ENCODE assay signal across 8 cellular contexts in genomic region chr3:99920530-99921376, GRCh38.
DNase-seq lines count a peak whose midpoint lies in the region; ATAC-seq, FAIRE-seq and TF ChIP-seq lines count a peak whose summit lies in the region.

No MANE protein-coding gene starts in this region.

- TF ChIP-seq POLR2A in GM12878 (IDR thresholded peaks at IDR 0.05; ENCODE audit: low read depth, low read length) (no peak), upper lobe of left lung (IDR thresholded peaks at IDR 0.05) (no peak)

- H3K27me3 ChIP-seq in BLaER1 treated with 17β-estradiol and CSF1 and Interleukin-3, amounts not matched to agents 10 nM and 100 nM = no peaks in the 10 kb centered on the region
- H3K27me3 ChIP-seq in GM12878 (replicated peaks in 1 of 2; ENCODE audit: control insufficient read depth in 2 of 2, insufficient read depth in 2 of 2, low read length in 1 of 2) = no peaks in the 10 kb centered on the region
- no peaks in the 10 kb centered on the region for H3K27me3 ChIP-seq in upper lobe of left lung

- peak overlapping the region; percentile 59; the same call in 1 of the 2 replicates for H2AFZ ChIP-seq in GM12878 (ENCODE audit: control insufficient read depth, low read depth, low read length)

- H3K4me1 ChIP-seq in BLaER1 treated with 17β-estradiol and CSF1 and Interleukin-3, amounts not matched to agents 10 nM and 100 nM = peaks cover 7 to 11% (median 8%) of the 10 kb centered on the region in 10 experiments; a peak in 14 of 20 replicates
- H3K4me1 ChIP-seq in GM12878 (ENCODE audit: control insufficient read depth, insufficient read depth, low read length) (peaks cover 4% of the 10 kb centered on the region), upper lobe of left lung (peaks cover 20 to 32% (median 23%) of the 10 kb centered on the region in 4 donors)

- intact Hi-C loops in GM12878 (cut with micrococcal nuclease; ENCODE audit: unreplicated experiment) = no loop called here

- H3K9me3 ChIP-seq in BLaER1 treated with 17β-estradiol and CSF1 and Interleukin-3, amounts not matched to agents 10 nM and 100 nM (replicated peaks in 1 of 11) = peaks cover 0 to 14% (median 11%) of the 10 kb centered on the region in 11 experiments; a peak in 7 of 22 replicates
- no peaks in the 10 kb centered on the region for H3K9me3 ChIP-seq in GM12878 (replicated peaks; ENCODE audit: control insufficient read depth, insufficient read depth, low read length)
- no peaks in the 10 kb centered on the region for H3K9me3 ChIP-seq in upper lobe of left lung

- POLR2A ChIA-PET in GM12878 (lab: Charles Lee) = interaction anchor here (0.6 to 0.9 kb wide), 3 partner anchors 147 to 747 kb away, joined by 3 to 4 read pairs (median 3); no protein-coding TSS in a partner anchor

- peak; percentile 58 for DNase-seq in KBM-7
- DNase-seq in GM12878 (ENCODE audit: low read depth, low spot score) = no peak
- DNase-seq in left lobe of liver (ENCODE audit: low spot score) = peak; percentile 87
- peak in 1 of 2 donors; percentile 71 for DNase-seq in upper lobe of left lung
- no peak for DNase-seq in activated T-cell treated with anti-CD3 and anti-CD28 coated beads for 4 hours
- no peak for DNase-seq in COR-L47 (lab: John Stamatoyannopoulos, UW)
- DNase-seq in NCI-H187 (lab: John Stamatoyannopoulos, UW) = no peak

- peak overlapping the region in 4 of 11 experiments; percentile 1 to 56 (median 32); a peak in 5 of 22 replicates for H3K27ac ChIP-seq in BLaER1 treated with 17β-estradiol and CSF1 and Interleukin-3, amounts not matched to agents 10 nM and 100 nM
- H3K27ac ChIP-seq in GM12878 (ENCODE audit: control insufficient read depth, insufficient read depth) = no peak overlapping the region
- H3K27ac ChIP-seq in upper lobe of left lung = peak overlapping the region; percentile 38 to 76 (median 65)

- 59% methylated on average over 9 of the region's 9 CpGs for WGBS in GM12878 (ENCODE audit: insufficient coverage, insufficient replicate concordance, low lambda C conversion rate, missing lambda C conversion rate)
- 32 to 38% methylated on average over 9 of the region's 9 CpGs for WGBS in upper lobe of left lung, 2 donors

- no TSS peak for BruUV-seq in GM12878 (replicated peaks; lab: Mats Ljungman, UMichigan)

- peaks cover 0 to 9% (median 3%) of the 10 kb centered on the region in 11 experiments; a peak in 8 of 22 replicates for H3K36me3 ChIP-seq in BLaER1 treated with 17β-estradiol and CSF1 and Interleukin-3, amounts not matched to agents 10 nM and 100 nM
- H3K36me3 ChIP-seq in GM12878 (ENCODE audit: control insufficient read depth in 2 of 2, insufficient read depth in 2 of 2, low read length in 1 of 2) = no peaks in the 10 kb centered on the region
- no peaks in the 10 kb centered on the region for H3K36me3 ChIP-seq in upper lobe of left lung

- H3K4me2 ChIP-seq in BLaER1 treated with 17β-estradiol and CSF1 and Interleukin-3, amounts not matched to agents 10 nM and 100 nM = peak overlapping the region; percentile 10 to 55 (median 23); a peak in 15 of 22 replicates
- no peak overlapping the region for H3K4me2 ChIP-seq in GM12878 (ENCODE audit: control insufficient read depth, insufficient read depth)

- RAD21 ChIA-PET in GM12878 (lab: Charles Lee; ENCODE audit: unreplicated experiment) = no interaction called here

- CTCF ChIA-PET in GM12878 (lab: Yijun Ruan, JAX) = interaction anchor here (1.0 kb wide), 1 partner anchor 401 kb away, joined by 3 read pairs; no protein-coding TSS in a partner anchor

- peaks cover 0 to 28% (median 0%) of the 10 kb centered on the region in 11 experiments; a peak in 3 of 22 replicates for H4K20me1 ChIP-seq in BLaER1 treated with 17β-estradiol and CSF1 and Interleukin-3, amounts not matched to agents 10 nM and 100 nM
- H4K20me1 ChIP-seq in GM12878 (ENCODE audit: control insufficient read depth, insufficient read depth) = no peaks in the 10 kb centered on the region

- SMC1A ChIA-PET in GM12878 (lab: Charles Lee; ENCODE audit: uncharacterized antibody, unreplicated experiment) = interaction anchor here (0.8 to 1.3 kb wide), 3 partner anchors 9 to 30 kb away, joined by 3 read pairs; no protein-coding TSS in a partner anchor

- no peaks in the 10 kb centered on the region for H3K79me2 ChIP-seq in GM12878 (ENCODE audit: control insufficient read depth, insufficient read depth, low read length)

- no peak overlapping the region for H3K4me3 ChIP-seq in BLaER1 treated with 17β-estradiol and CSF1 and Interleukin-3, amounts not matched to agents 10 nM and 100 nM
- H3K4me3 ChIP-seq in GM12878 = no peak overlapping the region
- H3K4me3 ChIP-seq in upper lobe of left lung = no peak overlapping the region

- FAIRE-seq in GM12878 (lab: Jason Lieb, UNC) = peak; percentile 31

- ATAC-seq in GM12878 = peak; percentile 67
- ATAC-seq in left lobe of liver = peak; percentile 91
- peak; percentile 77 to 79 for ATAC-seq in upper lobe of left lung (ENCODE audit: low FRiP score in 2 of 2)

- no peak for TF ChIP-seq EP300 in GM12878 (IDR thresholded peaks at IDR 0.05; ENCODE audit: borderline replicate concordance in 1 of 2, control insufficient read depth in 1 of 2, low read depth in 2 of 2, low read length in 2 of 2)
- no peak for TF ChIP-seq EP300 in upper lobe of left lung (IDR thresholded peaks at IDR 0.05)

- TF ChIP-seq CTCF in GM12878 (IDR thresholded peaks at IDR 0.05 in 2 of 3, conservative IDR thresholded peaks at IDR 0.05 in 1 of 3; ENCODE audit: control insufficient read depth in 2 of 3, extremely low read depth in 1 of 3, insufficient read depth in 1 of 3, low read depth in 3 of 3, low read length in 3 of 3) (no peak), upper lobe of left lung (IDR thresholded peaks at IDR 0.05) (no peak)

- TF ChIP-seq RAD21 in GM12878 (IDR thresholded peaks at IDR 0.05; ENCODE audit: insufficient read depth, low read depth, low read length) = no peak

- in situ Hi-C loops in KBM-7 (cut with MboI; ENCODE audit: low pct_unique_long_range_greater_than_20kb, low sequenced_read_pairs) (no loop called here), GM12878 (cut with MboI) (no loop called here)

- no peak overlapping the region for H3K9ac ChIP-seq in BLaER1 treated with 17β-estradiol and CSF1 and Interleukin-3, amounts not matched to agents 10 nM and 100 nM
- no peak overlapping the region for H3K9ac ChIP-seq in GM12878 (ENCODE audit: control insufficient read depth, insufficient read depth, low read length)

TF ChIP-seq in GM12878, 131 proteins besides CTCF, POLR2A, EP300 and RAD21:
- TF ChIP-seq BACH1 (IDR thresholded peaks at IDR 0.05; ENCODE audit: borderline replicate concordance) (0 out of 2 replicates have a peak, but pooled peaks have one; percentile 19), MTA2 (IDR thresholded peaks at IDR 0.05; ENCODE audit: low read depth) (no peak), SRF (IDR thresholded peaks at IDR 0.05; ENCODE audit: low read depth in 2 of 2, low read length in 2 of 2) (no peak), MYC (IDR thresholded peaks at IDR 0.05; ENCODE audit: insufficient read depth, insufficient read length, insufficient replicate concordance, low read length, severe bottlenecking) (no peak), SPI1 (IDR thresholded peaks at IDR 0.05; ENCODE audit: borderline replicate concordance, insufficient read depth, low read depth, low read length) (peak; percentile 75)
- TF ChIP-seq, protein P1, sequence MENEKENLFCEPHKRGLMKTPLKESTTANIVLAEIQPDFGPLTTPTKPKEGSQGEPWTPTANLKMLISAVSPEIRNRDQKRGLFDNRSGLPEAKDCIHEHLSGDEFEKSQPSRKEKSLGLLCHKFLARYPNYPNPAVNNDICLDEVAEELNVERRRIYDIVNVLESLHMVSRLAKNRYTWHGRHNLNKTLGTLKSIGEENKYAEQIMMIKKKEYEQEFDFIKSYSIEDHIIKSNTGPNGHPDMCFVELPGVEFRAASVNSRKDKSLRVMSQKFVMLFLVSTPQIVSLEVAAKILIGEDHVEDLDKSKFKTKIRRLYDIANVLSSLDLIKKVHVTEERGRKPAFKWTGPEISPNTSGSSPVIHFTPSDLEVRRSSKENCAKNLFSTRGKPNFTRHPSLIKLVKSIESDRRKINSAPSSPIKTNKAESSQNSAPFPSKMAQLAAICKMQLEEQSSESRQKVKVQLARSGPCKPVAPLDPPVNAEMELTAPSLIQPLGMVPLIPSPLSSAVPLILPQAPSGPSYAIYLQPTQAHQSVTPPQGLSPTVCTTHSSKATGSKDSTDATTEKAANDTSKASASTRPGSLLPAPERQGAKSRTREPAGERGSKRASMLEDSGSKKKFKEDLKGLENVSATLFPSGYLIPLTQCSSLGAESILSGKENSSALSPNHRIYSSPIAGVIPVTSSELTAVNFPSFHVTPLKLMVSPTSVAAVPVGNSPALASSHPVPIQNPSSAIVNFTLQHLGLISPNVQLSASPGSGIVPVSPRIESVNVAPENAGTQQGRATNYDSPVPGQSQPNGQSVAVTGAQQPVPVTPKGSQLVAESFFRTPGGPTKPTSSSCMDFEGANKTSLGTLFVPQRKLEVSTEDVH (IDR thresholded peaks at IDR 0.05; ENCODE audit: low read depth, partially characterized antibody) = no peak

Comparison
In these comparisons a context has a peak if more than half of its experiments do, and no peak if none do; other contexts are left out.
1. DNase-seq: peak in KBM-7 (single experiment) and left lobe of liver (single experiment); none in GM12878 (single experiment), activated T-cell treated with anti-CD3 and anti-CD28 coated beads for 4 hours (single experiment), COR-L47 (single experiment) and NCI-H187 (0 of 2).
2. Peak in every context shown above with its lines, with median percentiles within 50 percentile points of each other: ATAC-seq.